23 cellular contexts compared by ENCODE assay signal in genomic region chr19:49427339-49427738, GRCh38. TPM values are rescaled to one million over a fixed set of nuclear protein-coding genes. Genes with fewer than 3 reads are reported as not detected.
DNase-seq lines count a peak whose midpoint lies in the region; ATAC-seq, FAIRE-seq and TF ChIP-seq lines count a peak whose summit lies in the region.
"Had no signal": no experiment of that assay in that cellular context is flagged by ENCODE, and none has a peak within 500 bp of the region (broad histone marks: within the 10 kb centered on the region; RNA-seq: fewer than 3 reads in every experiment).

No MANE protein-coding gene starts in this region.

- H3K27me3 Mint-ChIP-seq in H9 (ENCODE audit: low read depth) (peaks cover 81% of the 10 kb centered on the region), naive B cell (peaks cover 73 to 99% (median 98%) of the 10 kb centered on the region in 3 donors)
- H3K27me3 Mint-ChIP-seq in activated T-helper 17 cell treated with anti-CD3 and anti-CD28 coated beads, Interleukin-2, amount 50 U/mL, for 72 hours = peaks cover 70% of the 10 kb centered on the region

- TF ChIP-seq EP300 in A549 (IDR thresholded peaks at IDR 0.05) = no peak

- no peaks in the 10 kb centered on the region for H3K79me2 ChIP-seq in H9 (ENCODE audit: insufficient read depth, low read length)

- H3K36me3 Mint-ChIP-seq in H9 (ENCODE audit: insufficient read depth in 1 of 3, low read depth in 3 of 3) = peaks cover 3 to 11% (median 6%) of the 10 kb centered on the region in 3 experiments
- peaks cover 9% of the 10 kb centered on the region for H3K36me3 Mint-ChIP-seq in activated T-helper 17 cell treated with anti-CD3 and anti-CD28 coated beads, Interleukin-2, amount 50 U/mL, for 72 hours (ENCODE audit: low read depth)
- peaks cover 0 to 25% of the 10 kb centered on the region in 2 donors for H3K36me3 Mint-ChIP-seq in naive B cell

- POLR2A ChIA-PET in A549 (lab: Yijun Ruan, JAX) = no interaction called here

- H3K4me1 Mint-ChIP-seq in H9 = peaks cover 56 to 75% of the 10 kb centered on the region in 2 experiments
- H3K4me1 Mint-ChIP-seq in activated T-helper 17 cell treated with anti-CD3 and anti-CD28 coated beads, Interleukin-2, amount 50 U/mL, for 72 hours = peaks cover 42% of the 10 kb centered on the region
- peaks cover 45 to 76% (median 63%) of the 10 kb centered on the region in 3 donors for H3K4me1 Mint-ChIP-seq in naive B cell

- TF ChIP-seq CTCF in A549 (IDR thresholded peaks at IDR 0.05) (no peak), H9 (conservative IDR thresholded peaks at IDR 0.05) (no peak)

- no peak overlapping the region for H3K56ac ChIP-seq in H9 (ENCODE audit: insufficient read length, low read depth, low read length)

- FAIRE-seq in A549 (lab: Jason Lieb, UNC) = no peak

- H3K23me2 ChIP-seq in H9 (ENCODE audit: insufficient read length, low read depth, low read length, poor library complexity, severe bottlenecking) = peaks cover 23% of the 10 kb centered on the region

- H2AK5ac ChIP-seq in H9 (ENCODE audit: insufficient read length, low read length) = no peak overlapping the region

- H3T11ph ChIP-seq in H9 (ENCODE audit: low read length) = no peak overlapping the region

- 65% methylated on average over 7 of the region's 12 CpGs for WGBS in A549 (ENCODE audit: missing lambda C conversion rate)
- WGBS in H9 (ENCODE audit: extremely low coverage, insufficient read length, low lambda C conversion rate) = no CpG with 5 or more reads among the region's 12 CpGs

- H3K9me3 ChIP-seq in A549 (no peaks in the 10 kb centered on the region; the same call in 2 of the 3 replicates), H9 (ENCODE audit: control insufficient read depth, low read depth, low read length) (no peaks in the 10 kb centered on the region)

- H2BK20ac ChIP-seq in H9 (ENCODE audit: low read depth, low read length, poor library complexity, severe bottlenecking) = no peak overlapping the region

- no peak for TF ChIP-seq RAD21 in A549 (conservative IDR thresholded peaks at IDR 0.05 in 1 of 2, IDR thresholded peaks at IDR 0.05 in 1 of 2)

- H2BK120ac ChIP-seq in H9 (ENCODE audit: low read depth, low read length, poor library complexity, severe bottlenecking) = no peak overlapping the region

- ATAC-seq in A549 (no peak), naive B cell (ENCODE audit: low read depth in 2 of 2) (no peak), GM19023 (IDR thresholded peaks at IDR 0.05; ENCODE audit: unreplicated experiment) (no peak), GM18520 (IDR thresholded peaks at IDR 0.05; ENCODE audit: unreplicated experiment) (no peak)
- no peak for ATAC-seq in activated T-helper 17 cell treated with anti-CD3 and anti-CD28 coated beads, Interleukin-2, amount 50 U/mL, for 72 hours (replicated peaks)
- ATAC-seq: Right ventricle myocardium inferior had no signal

- no peak overlapping the region for H4K8ac ChIP-seq in H9 (replicated peaks; ENCODE audit: insufficient read length, low read depth, low read length)

- no peak for DNase-seq in A549 (ENCODE audit: low read depth in 1 of 2, low spot score in 1 of 2)
- no peak for DNase-seq in H9
- no peak for DNase-seq in naive B cell
- no peak for DNase-seq in NCI-H2029 (lab: John Stamatoyannopoulos, UW)
- DNase-seq in NCI-H2227 (lab: John Stamatoyannopoulos, UW; ENCODE audit: unreplicated experiment) = no peak
- DNase-seq: CD8-positive, alpha-beta memory T cell; DMS 273 treated with DMSO at 0.1 percent for 48 hours; HCEC 1CT; KBM-7; NCI-H1092; NCI-H1694; NCI-H446 treated with DMSO at 0.1 percent for 48 hours; NCI-H774 had no signal

- no peak overlapping the region for H3K27ac Mint-ChIP-seq in H9
- no peak overlapping the region for H3K27ac Mint-ChIP-seq in activated T-helper 17 cell treated with anti-CD3 and anti-CD28 coated beads, Interleukin-2, amount 50 U/mL, for 72 hours
- peak overlapping the region in 3 of 6 donors; percentile 63 to 72 (median 71) for H3K27ac Mint-ChIP-seq in naive B cell

- no peak overlapping the region for H3K18ac ChIP-seq in H9 (ENCODE audit: insufficient read length, low read depth, low read length)

- no peak overlapping the region for H2BK15ac ChIP-seq in H9 (ENCODE audit: low read depth, low read length)

- H3K4me3 ChIP-seq in A549 = peak overlapping the region; percentile 39; the same call in 1 of the 3 replicates
- H3K4me3 ChIP-seq: SK-N-MC had no signal

- H3K27me3 ChIP-seq in H9 (ENCODE audit: insufficient read depth, low read length) = peaks cover 24% of the 10 kb centered on the region; the same call in 1 of the 2 replicates

- H2BK12ac ChIP-seq in H9 (ENCODE audit: insufficient read length, low read depth, low read length) = no peak overlapping the region

- H3K23ac ChIP-seq in H9 (ENCODE audit: insufficient read length, low read depth, low read length) = no peak overlapping the region

- H4K20me1 ChIP-seq in H9 (ENCODE audit: control insufficient read depth, insufficient read depth, insufficient read length) = no peaks in the 10 kb centered on the region

- H3K27ac ChIP-seq in A549 (peak overlapping the region in 1 of 2 experiments; percentile 66; a peak in 3 of 6 replicates), H9 (ENCODE audit: insufficient read length, low read depth, low read length) (no peak overlapping the region)
- H3K27ac ChIP-seq: HL-60, SK-N-MC had no signal

- peaks cover 35% of the 10 kb centered on the region for H3K4me1 ChIP-seq in A549
- peaks cover 2% of the 10 kb centered on the region for H3K4me1 ChIP-seq in H9 (ENCODE audit: insufficient read depth, low read length)

- H3K4me3 Mint-ChIP-seq in H9 (peak overlapping the region; percentile 46 to 75; a peak in 4 of 5 replicates), naive B cell (peak overlapping the region in 5 of 8 donors; percentile 13 to 78 (median 53))
- peak overlapping the region; percentile 4 for H3K4me3 Mint-ChIP-seq in activated T-helper 17 cell treated with anti-CD3 and anti-CD28 coated beads, Interleukin-2, amount 50 U/mL, for 72 hours

- no peak for TF ChIP-seq POLR2A in A549 (IDR thresholded peaks at IDR 0.05; ENCODE audit: low read length)

- no peak overlapping the region for H4K5ac ChIP-seq in H9 (ENCODE audit: insufficient read length, low read depth, low read length)

- no peak overlapping the region for H2BK5ac ChIP-seq in H9 (ENCODE audit: insufficient read length, low read length)

- H3K14ac ChIP-seq in H9 (ENCODE audit: insufficient read depth, low read length) = no peak overlapping the region

- no peak overlapping the region for H3K9ac ChIP-seq in H9 (ENCODE audit: extremely low read depth, insufficient read length, low read length)

- CTCF ChIA-PET in A549 (lab: Yijun Ruan, JAX) = interaction anchor here (0.7 to 13.8 kb wide), 8 partner anchors 9 to 120 kb away, joined by 3 to 141 read pairs (median 6); no protein-coding TSS in a partner anchor

- H3K9me3 Mint-ChIP-seq in H9 (peaks cover 4 to 9% of the 10 kb centered on the region in 2 experiments; a peak in 3 of 5 replicates), naive B cell (peaks cover 0 to 8% (median 1%) of the 10 kb centered on the region in 7 donors)
- H3K9me3 Mint-ChIP-seq in activated T-helper 17 cell treated with anti-CD3 and anti-CD28 coated beads, Interleukin-2, amount 50 U/mL, for 72 hours = no peaks in the 10 kb centered on the region

- no peak overlapping the region for H4K91ac ChIP-seq in H9 (ENCODE audit: insufficient read length, low read depth, low read length)

- H3K4me2 ChIP-seq in A549 (peak overlapping the region; percentile 98), H9 (ENCODE audit: insufficient read depth, insufficient read length, low read length) (no peak overlapping the region)

- no peak overlapping the region for H3K4ac ChIP-seq in H9 (ENCODE audit: low read depth, low read length)

- no peak overlapping the region for H2AFZ ChIP-seq in H9 (ENCODE audit: low read length)

- no peaks in the 10 kb centered on the region for H3K79me1 ChIP-seq in H9 (ENCODE audit: insufficient read depth, low read depth, low read length, poor library complexity, severe bottlenecking)

RNA-seq across cellular contexts. Expression of gene GFY, which starts 2.2 kb away (rescaled TPM):
- polyA plus RNA-seq in A549 (2011; rRNA removed) (0.06 TPM in 1 of 2 replicates, not detected in the other), A549 (2017; fragmentation: RNase III; extraction: RNeasy Plus Mini Kit Qiagen cat#74134 plus additional on column Dnase treatment) (0.16 to 0.18 TPM in 2 of 3 replicates, not detected in the other), naive B cell (ENCODE audit: low read depth in 6 of 6) (not detected)
- 0.09 and 0.10 TPM in 2 replicates for polyA plus RNA-seq in A549 (2012; cell fraction: cytosol; rRNA removed)
- polyA plus RNA-seq in A549 (2012; cell fraction: nucleus; rRNA removed) = 0.14 TPM in 1 of 2 replicates, not detected in the other
- polyA minus RNA-seq in A549 (2011; rRNA and poly(A)+ RNA removed) = not detected in 2 replicates
- total RNA-seq in H9 (2021) = 1.1 and 1.3 TPM in 2 replicates
- total RNA-seq in activated T-helper 17 cell treated with anti-CD3 and anti-CD28 coated beads, Interleukin-2, amount 50 U/mL, for 72 hours = not detected
- total RNA-seq: CD8-positive, alpha-beta memory T cell; Daoy; M059J; Right ventricle myocardium inferior had no signal
- polyA plus RNA-seq: AG04450; BJ; CD8-positive, alpha-beta memory T cell had no signal

RNA-seq across cellular contexts. Expression of gene PTH2, which starts 4.1 kb away (rescaled TPM):
- polyA plus RNA-seq in A549 (2011; rRNA removed) (not detected in 2 replicates), A549 (2017; fragmentation: RNase III; extraction: RNeasy Plus Mini Kit Qiagen cat#74134 plus additional on column Dnase treatment) (not detected in 3 replicates), naive B cell (ENCODE audit: low read depth in 6 of 6) (not detected)
- polyA plus RNA-seq in A549 (2012; cell fraction: cytosol; rRNA removed) = not detected in 2 replicates
- polyA plus RNA-seq in A549 (2012; cell fraction: nucleus; rRNA removed) = not detected in 2 replicates
- not detected in 2 replicates for polyA minus RNA-seq in A549 (2011; rRNA and poly(A)+ RNA removed)
- total RNA-seq in H9 (2021) = 0.92 and 0.96 TPM in 2 replicates
- total RNA-seq in activated T-helper 17 cell treated with anti-CD3 and anti-CD28 coated beads, Interleukin-2, amount 50 U/mL, for 72 hours = not detected
- total RNA-seq: CD8-positive, alpha-beta memory T cell; Daoy; M059J; Right ventricle myocardium inferior had no signal
- polyA plus RNA-seq: AG04450; BJ; CD8-positive, alpha-beta memory T cell had no signal

RNA-seq across cellular contexts. Expression of gene SLC17A7, which starts 14.0 kb away (rescaled TPM):
- 0.48 and 0.50 TPM in 2 replicates for polyA plus RNA-seq in A549 (2011; rRNA removed)
- 0.38 and 0.45 TPM in 2 replicates for polyA plus RNA-seq in A549 (2012; cell fraction: cytosol; rRNA removed)
- 0.45 and 0.54 TPM in 2 replicates for polyA plus RNA-seq in A549 (2012; cell fraction: nucleus; rRNA removed)
- polyA plus RNA-seq in A549 (2017; fragmentation: RNase III; extraction: RNeasy Plus Mini Kit Qiagen cat#74134 plus additional on column Dnase treatment) = 0.35 to 0.44 TPM (median 0.39 TPM) in 3 replicates
- polyA minus RNA-seq in A549 (2011; rRNA and poly(A)+ RNA removed) = 0.41 and 0.83 TPM in 2 replicates
- 1.1 and 1.3 TPM in 2 replicates for total RNA-seq in H9 (2021)
- total RNA-seq in activated T-helper 17 cell treated with anti-CD3 and anti-CD28 coated beads, Interleukin-2, amount 50 U/mL, for 72 hours = under 1 TPM in 1 of 2 donors, not detected in 1; 0.40 TPM
- polyA plus RNA-seq in naive B cell (ENCODE audit: low read depth in 6 of 6) = not detected
- total RNA-seq: Daoy, M059J had no signal
- polyA plus RNA-seq: CD8-positive, alpha-beta memory T cell had no signal

RNA-seq across cellular contexts. Expression of gene PIH1D1, which starts 24.3 kb away (rescaled TPM):
- polyA plus RNA-seq in A549 (2011; rRNA removed) = 74.1 and 89.7 TPM in 2 replicates
- 92.0 and 116 TPM in 2 replicates for polyA plus RNA-seq in A549 (2012; cell fraction: cytosol; rRNA removed)
- 177 and 228 TPM in 2 replicates for polyA plus RNA-seq in A549 (2012; cell fraction: nucleus; rRNA removed)
- 96.8 to 114 TPM (median 113 TPM) in 3 replicates for polyA plus RNA-seq in A549 (2017; fragmentation: RNase III; extraction: RNeasy Plus Mini Kit Qiagen cat#74134 plus additional on column Dnase treatment)
- 58.1 and 66.8 TPM in 2 replicates for polyA minus RNA-seq in A549 (2011; rRNA and poly(A)+ RNA removed)
- total RNA-seq in H9 (2021) = 166 and 171 TPM in 2 replicates
- 100 to 1,000 TPM; 183 to 194 TPM for total RNA-seq in activated T-helper 17 cell treated with anti-CD3 and anti-CD28 coated beads, Interleukin-2, amount 50 U/mL, for 72 hours
- 10 to 100 TPM; 70.3 to 95.3 (median 79.0) TPM for polyA plus RNA-seq in naive B cell (ENCODE audit: low read depth in 6 of 6)

RNA-seq across cellular contexts. Expression of gene ALDH16A1, which starts 25.7 kb away (rescaled TPM):
- 9.7 and 10.2 TPM in 2 replicates for polyA plus RNA-seq in A549 (2011; rRNA removed)
- 29.9 and 37.0 TPM in 2 replicates for polyA plus RNA-seq in A549 (2012; cell fraction: cytosol; rRNA removed)
- 94.1 and 133 TPM in 2 replicates for polyA plus RNA-seq in A549 (2012; cell fraction: nucleus; rRNA removed)
- 19.9 to 23.0 TPM (median 23.0 TPM) in 3 replicates for polyA plus RNA-seq in A549 (2017; fragmentation: RNase III; extraction: RNeasy Plus Mini Kit Qiagen cat#74134 plus additional on column Dnase treatment)
- polyA minus RNA-seq in A549 (2011; rRNA and poly(A)+ RNA removed) = 9.3 and 10.6 TPM in 2 replicates
- total RNA-seq in H9 (2021) = 51.7 and 54.4 TPM in 2 replicates
- 10 to 100 TPM; 15.5 to 39.1 TPM for total RNA-seq in activated T-helper 17 cell treated with anti-CD3 and anti-CD28 coated beads, Interleukin-2, amount 50 U/mL, for 72 hours
- polyA plus RNA-seq in naive B cell (ENCODE audit: low read depth in 6 of 6) = 100 to 1,000 TPM in 1 of 6 donors, 10 to 100 TPM in 5; 54.2 to 103 (median 74.6) TPM

Comparison
In these comparisons a context has a peak if more than half of its experiments do, and no peak if none do; other contexts are left out.
1. H3K4me3 Mint-ChIP-seq: peak in every context shown above with its lines; median percentile 60 in H9; 53 in naive B cell; 4 in activated T-helper 17 cell treated with anti-CD3 and anti-CD28 coated beads, Interleukin-2, amount 50 U/mL, for 72 hours.